Comparison of ENCODE assay signal across 35 cellular contexts in genomic region chr17:79434215-79434614, GRCh38.
"Had no signal": no experiment of that assay in that cellular context is flagged by ENCODE, and none has a peak within 500 bp of the region (broad histone marks: within the 10 kb centered on the region; RNA-seq: fewer than 3 reads in every experiment).

No MANE protein-coding gene starts in this region.

- H3K4me3 ChIP-seq: MG63 had no signal

- DNase-seq: MG63, MM.1S, MV-4-11, NCI-H1048, NCI-H1092, NCI-H1092 treated with DMSO at 0.1 percent for 48 hours, NCI-H1105, NCI-H1105 treated with DMSO at 0.1 percent for 48 hours, NCI-H1417 treated with DMSO at 0.1 percent for 48 hours, NCI-H1436, NCI-H1436 treated with DMSO at 0.1 percent for 48 hours, NCI-H146, NCI-H1694, NCI-H1694 treated with DMSO at 0.1 percent for 48 hours, NCI-H187, NCI-H187 treated with DMSO at 0.1 percent for 48 hours, NCI-H1930, NCI-H2029, NCI-H2029 treated with DMSO at 0.1 percent for 48 hours, NCI-H2081, NCI-H2081 treated with DMSO at 0.1 percent for 48 hours, NCI-H2107, NCI-H2171, NCI-H2171 treated with DMSO at 0.1 percent for 48 hours, NCI-H2227 treated with DMSO at 0.1 percent for 48 hours, NCI-H226, NCI-H345, NCI-H446, NCI-H446 treated with DMSO at 0.1 percent for 48 hours, NCI-H510A, NCI-H510A treated with DMSO at 0.1 percent for 48 hours, NCI-H524, NCI-H524 treated with DMSO at 0.1 percent for 48 hours, NCI-H526, NCI-H526 treated with DMSO at 0.1 percent for 48 hours had no signal

- H3K9me3 ChIP-seq: MG63 had no signal

- H3K36me3 ChIP-seq: MG63 had no signal
